In the genomic region with DNA sequence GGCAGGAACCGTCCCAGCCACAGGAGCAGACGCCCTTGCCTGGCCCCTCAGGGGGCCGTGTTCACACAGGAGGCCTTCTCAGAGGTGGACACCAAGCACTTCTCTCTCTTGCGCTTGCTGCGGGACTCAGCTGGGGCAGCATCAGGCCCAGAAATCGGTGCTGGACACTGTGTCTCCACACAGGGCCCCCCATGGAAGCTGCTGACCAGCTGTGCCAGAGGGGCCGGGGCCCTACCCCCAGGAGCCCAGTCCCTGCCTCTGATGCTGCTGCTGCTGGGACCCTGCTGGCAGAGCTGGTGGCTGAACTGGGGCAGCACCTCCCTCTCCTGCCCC, we compare ENCODE assay signal across 9 cellular contexts. TPM values are rescaled to one million over a fixed set of nuclear protein-coding genes. Genes with fewer than 3 reads are reported as not detected.
DNase-seq lines count a peak whose midpoint lies in the region; ATAC-seq and TF ChIP-seq lines count a peak whose summit lies in the region.
"Had no signal": no experiment of that assay in that cellular context is flagged by ENCODE, and none has a peak within 500 bp of the region (broad histone marks: within the 10 kb centered on the region; RNA-seq: fewer than 3 reads in every experiment).

No MANE protein-coding gene starts in this region.

- no peak for ATAC-seq in HG02884 (IDR thresholded peaks at IDR 0.05; ENCODE audit: unreplicated experiment)
- no peak for ATAC-seq in HG03571 (IDR thresholded peaks at IDR 0.05; ENCODE audit: unreplicated experiment)
- no peak for ATAC-seq in GM19035 (IDR thresholded peaks at IDR 0.05; ENCODE audit: unreplicated experiment)

- H3K27me3 ChIP-seq in colonic mucosa (no peaks in the 10 kb centered on the region), muscle layer of colon (ENCODE audit: control insufficient read depth in 1 of 2, insufficient read depth in 2 of 2, low read length in 2 of 2) (no peaks in the 10 kb centered on the region), tibial nerve (no peaks in the 10 kb centered on the region)

- 35 to 49% methylated on average over 5 of the region's 7 CpGs for whole genome bisulfite sequencing in tibial nerve, 2 donors

- TF ChIP-seq POLR2A in NB4 (IDR thresholded peaks at IDR 0.05; ENCODE audit: extremely low read depth, insufficient read length), result no peak
- TF ChIP-seq POLR2A in tibial nerve (IDR thresholded peaks at IDR 0.05), result no peak

- no peak for TF ChIP-seq EP300 in tibial nerve (IDR thresholded peaks at IDR 0.05)

- H3K4me3 ChIP-seq in NB4 (ENCODE audit: low read depth, low read length) (no peak overlapping the region), colonic mucosa (peak overlapping the region; percentile 3), muscle layer of colon (ENCODE audit: low read depth in 1 of 2, low read length in 2 of 2) (no peak overlapping the region), tibial nerve (peak overlapping the region in 1 of 4 donors; percentile 13)

- TF ChIP-seq CTCF in NB4 (IDR thresholded peaks at IDR 0.05; ENCODE audit: low read depth, low read length), result no peak
- TF ChIP-seq CTCF in colonic mucosa (IDR thresholded peaks at IDR 0.05), result no peak
- no peak for TF ChIP-seq CTCF in tibial nerve (IDR thresholded peaks at IDR 0.05)

- intact Hi-C loops in colonic mucosa (cut with DNase I), result no loop called here

- H3K27ac ChIP-seq in colonic mucosa, result peak overlapping the region; percentile 93
- H3K27ac ChIP-seq in muscle layer of colon (ENCODE audit: low read depth, low read length), result peak overlapping the region; percentile 93
- peak overlapping the region; percentile 44 to 97 (median 89) for H3K27ac ChIP-seq in tibial nerve

- peak; percentile 36 for DNase-seq in NB4 (ENCODE audit: low read depth)
- no peak for DNase-seq in colonic mucosa
- no peak for DNase-seq in tibial nerve (ENCODE audit: low spot score in 2 of 2)
- DNase-seq: activated CD8-positive, alpha-beta memory T cell treated with anti-CD3 and anti-CD28 coated beads for 24 hours; HCEC 1CT had no signal

- H3K36me3 ChIP-seq in colonic mucosa, result no peaks in the 10 kb centered on the region
- no peaks in the 10 kb centered on the region for H3K36me3 ChIP-seq in muscle layer of colon (ENCODE audit: insufficient read depth, low read length)
- no peaks in the 10 kb centered on the region for H3K36me3 ChIP-seq in tibial nerve

- H3K9me3 ChIP-seq in colonic mucosa (no peaks in the 10 kb centered on the region), muscle layer of colon (ENCODE audit: low read length) (no peaks in the 10 kb centered on the region), tibial nerve (no peaks in the 10 kb centered on the region)

- H3K4me1 ChIP-seq in colonic mucosa (peaks cover 71% of the 10 kb centered on the region), muscle layer of colon (ENCODE audit: insufficient read depth, low read length) (peaks cover 64% of the 10 kb centered on the region), tibial nerve (peaks cover 8 to 87% (median 84%) of the 10 kb centered on the region in 4 donors)

- H3K9ac ChIP-seq in colonic mucosa (ENCODE audit: low read depth in 2 of 2, low read length in 2 of 2) (peak overlapping the region; percentile 65 to 96), muscle layer of colon (ENCODE audit: low read length) (no peak overlapping the region)

RNA-seq across cellular contexts. Expression of a gene that starts 4.0 kb away (rescaled TPM):
- total RNA-seq in colonic mucosa (100 to 1,000 TPM; 270 to 339 TPM), tibial nerve (100 to 1,000 TPM; 135 to 193 (median 165) TPM)

RNA-seq across cellular contexts. Expression of a gene that starts 23.3 kb away (rescaled TPM):
- total RNA-seq in colonic mucosa, result 1 to 10 TPM; 2.4 to 4.0 TPM
- total RNA-seq in tibial nerve, result 10 to 100 TPM in 3 of 4 donors, 1 to 10 TPM in 1; 8.6 to 13.1 (median 11.7) TPM

RNA-seq across cellular contexts. Expression of a gene that starts 33.3 kb away (rescaled TPM):
- total RNA-seq in colonic mucosa, result 1 to 10 TPM; 1.3 to 1.9 TPM
- total RNA-seq in tibial nerve, result 10 to 100 TPM in 3 of 4 donors, 1 to 10 TPM in 1; 8.7 to 33.3 (median 19.6) TPM

RNA-seq across cellular contexts. Expression of a gene that starts 39.6 kb away (rescaled TPM):
- 10 to 100 TPM; 34.1 to 55.9 TPM for total RNA-seq in colonic mucosa
- total RNA-seq in tibial nerve, result 100 to 1,000 TPM in 1 of 4 donors, 10 to 100 TPM in 3; 55.9 to 112 (median 76.7) TPM

RNA-seq across cellular contexts. Expression of a gene that starts 42.0 kb away (rescaled TPM):
- 1 to 10 TPM; 2.0 to 2.6 TPM for total RNA-seq in colonic mucosa
- 10 to 100 TPM; 12.3 to 32.0 (median 24.1) TPM for total RNA-seq in tibial nerve
